Comparison of ENCODE assay signal across 14 cellular contexts in the genomic region with DNA sequence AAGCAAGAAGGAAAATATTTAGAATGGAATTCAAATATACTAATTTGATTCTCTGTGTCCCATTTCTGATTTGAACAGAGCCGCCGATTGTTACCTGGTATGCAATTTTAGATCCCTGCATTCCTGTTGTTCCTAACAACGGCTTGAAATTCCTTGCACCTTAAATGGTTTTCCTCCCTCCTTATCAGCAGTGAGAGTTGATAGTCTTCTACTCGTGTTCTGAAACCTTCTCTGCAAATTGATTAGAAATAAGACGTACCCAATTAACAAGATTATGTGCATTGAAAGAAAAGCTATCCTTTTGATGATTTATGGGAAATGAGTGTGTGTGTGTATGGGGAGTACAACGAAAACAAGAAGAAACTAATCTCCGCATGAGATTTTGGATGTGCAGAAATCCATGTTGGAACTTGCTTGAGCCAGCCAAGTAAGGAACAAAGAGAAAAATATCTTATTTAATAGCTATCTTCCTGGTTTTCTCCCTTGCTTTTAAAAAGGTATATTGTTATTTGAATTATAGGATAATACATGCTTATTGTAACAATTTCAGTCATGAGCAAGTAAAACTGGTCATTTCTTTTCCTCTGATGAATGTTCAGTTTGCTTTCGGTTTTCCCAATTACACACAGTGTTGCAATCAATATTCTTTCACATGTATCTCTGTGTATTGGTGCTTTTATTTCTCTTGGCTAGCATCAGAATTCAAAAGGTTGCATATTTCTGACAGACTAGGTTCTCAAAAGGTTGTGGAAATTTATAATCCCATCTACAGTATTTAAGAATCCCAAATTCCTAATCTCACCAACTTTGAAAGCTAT.
DNase-seq lines count a peak whose midpoint lies in the region; ATAC-seq, FAIRE-seq and TF ChIP-seq lines count a peak whose summit lies in the region.
"Had no signal": no experiment of that assay in that cellular context is flagged by ENCODE, and none has a peak within 500 bp of the region (broad histone marks: within the 10 kb centered on the region; RNA-seq: fewer than 3 reads in every experiment).

No MANE protein-coding gene starts in this region.

- no peaks in the 10 kb centered on the region for H3K27me3 Mint-ChIP-seq in Calu3 (ENCODE audit: unreplicated experiment)

- no peak overlapping the region for H4K12ac ChIP-seq in trophoblast cell (ENCODE audit: low read depth, low read length)

- FAIRE-seq in kidney (lab: Jason Lieb, UNC): no peak

- ATAC-seq in GM21367 (IDR thresholded peaks at IDR 0.05; ENCODE audit: unreplicated experiment) (no peak), HG03565 (IDR thresholded peaks at IDR 0.05; ENCODE audit: unreplicated experiment) (no peak)
- ATAC-seq: natural killer cell treated with Interleukin-12 subunit alpha and Interleukin-12 subunit beta and Interleukin-15 and Interleukin-18, amount 100 ng/mL, for 72 hours had no signal

- H2BK12ac ChIP-seq in trophoblast cell (ENCODE audit: low read length): no peak overlapping the region

- H2AFZ ChIP-seq in trophoblast cell (ENCODE audit: insufficient read depth, low read length, poor library complexity): no peak overlapping the region

- H3K79me2 ChIP-seq in trophoblast cell (ENCODE audit: control insufficient read depth, insufficient read depth, low read length, poor library complexity): peaks cover 1% of the 10 kb centered on the region

- no peak overlapping the region for H3K4me2 ChIP-seq in trophoblast cell (ENCODE audit: low read length)

- no peak overlapping the region for H3K23ac ChIP-seq in trophoblast cell (ENCODE audit: low read length)

- H3K4me1 Mint-ChIP-seq in Calu3 (ENCODE audit: low read depth, unreplicated experiment): peaks cover 53% of the 10 kb centered on the region
- H3K4me1 Mint-ChIP-seq: activated naive CD8-positive, alpha-beta T cell treated with anti-CD3 and anti-CD28 coated beads for 36 hours had no signal

- peak overlapping the region; percentile 88 for H3K27ac ChIP-seq in SJCRH30
- peak overlapping the region; percentile 90 for H3K27ac ChIP-seq in trophoblast cell (ENCODE audit: low read depth, low read length)
- no peak overlapping the region for H3K27ac ChIP-seq in effector memory CD4-positive, alpha-beta T cell (ENCODE audit: insufficient read depth, low read length, poor library complexity, severe bottlenecking)
- no peak overlapping the region for H3K27ac ChIP-seq in kidney (ENCODE audit: low read depth in 2 of 2, low read length in 2 of 2)

- H3K4me1 ChIP-seq in SJCRH30 (peaks cover 59% of the 10 kb centered on the region), trophoblast cell (ENCODE audit: control insufficient read depth in 1 of 2, insufficient read depth in 2 of 2, low read length in 2 of 2) (peaks cover 4 to 21% of the 10 kb centered on the region in 2 experiments), kidney (ENCODE audit: control insufficient read depth in 1 of 2, insufficient read depth in 1 of 2, low read depth in 1 of 2, low read length in 2 of 2) (no peaks in the 10 kb centered on the region)
- H3K4me1 ChIP-seq in effector memory CD4-positive, alpha-beta T cell (ENCODE audit: control insufficient read depth, insufficient read depth, low read length, poor library complexity, severe bottlenecking): no peaks in the 10 kb centered on the region

- H2AK5ac ChIP-seq in trophoblast cell (ENCODE audit: low read length): no peak overlapping the region

- CTCF ChIA-PET in Calu3 (lab: Charles Lee): interaction anchor here (0.5 to 1.2 kb wide), 3 partner anchors 11 to 1728 kb away, joined by 3 to 5 read pairs (median 4); no protein-coding TSS in a partner anchor

- no peaks in the 10 kb centered on the region for H3K36me3 ChIP-seq in SJCRH30
- no peaks in the 10 kb centered on the region for H3K36me3 ChIP-seq in trophoblast cell (ENCODE audit: control insufficient read depth in 1 of 2, insufficient read depth in 2 of 2, low read length in 2 of 2)
- no peaks in the 10 kb centered on the region for H3K36me3 ChIP-seq in effector memory CD4-positive, alpha-beta T cell (ENCODE audit: control insufficient read depth, insufficient read depth, low read length)
- no peaks in the 10 kb centered on the region for H3K36me3 ChIP-seq in kidney (ENCODE audit: control insufficient read depth in 1 of 2, insufficient read depth in 2 of 2, low read length in 2 of 2)
- H3K36me3 ChIP-seq: BLaER1 treated with 17β-estradiol and CSF1 and Interleukin-3, amounts not matched to agents 10 nM and 100 nM had no signal

- peaks cover 18% of the 10 kb centered on the region for H3K36me3 Mint-ChIP-seq in Calu3 (ENCODE audit: insufficient read depth, unreplicated experiment)
- H3K36me3 Mint-ChIP-seq: activated naive CD8-positive, alpha-beta T cell treated with anti-CD3 and anti-CD28 coated beads for 36 hours; natural killer cell treated with Interleukin-12 subunit alpha and Interleukin-12 subunit beta and Interleukin-15 and Interleukin-18, amount 100 ng/mL, for 72 hours had no signal

- H3K27me3 ChIP-seq in SJCRH30 (no peaks in the 10 kb centered on the region), trophoblast cell (ENCODE audit: insufficient read depth, low read length) (no peaks in the 10 kb centered on the region)
- no peaks in the 10 kb centered on the region for H3K27me3 ChIP-seq in effector memory CD4-positive, alpha-beta T cell (replicated peaks; ENCODE audit: control insufficient read depth, insufficient read depth, low read length, poor library complexity, severe bottlenecking)
- H3K27me3 ChIP-seq: BLaER1 treated with 17β-estradiol and CSF1 and Interleukin-3, amounts not matched to agents 10 nM and 100 nM had no signal

- peak overlapping the region; percentile 98 for H3K27ac Mint-ChIP-seq in Calu3 (ENCODE audit: unreplicated experiment)
- H3K27ac Mint-ChIP-seq: activated naive CD8-positive, alpha-beta T cell treated with anti-CD3 and anti-CD28 coated beads for 36 hours; natural killer cell treated with Interleukin-12 subunit alpha and Interleukin-12 subunit beta and Interleukin-15 and Interleukin-18, amount 100 ng/mL, for 72 hours; T-helper 2 cell treated with Interferon-gamma antibody and Interleukin-4, amounts not matched to agents 5 μg/mL and 100 μg/mL, for 36 hours had no signal

- H2BK5ac ChIP-seq in trophoblast cell (ENCODE audit: low read depth, low read length, poor library complexity): no peak overlapping the region

- no peak overlapping the region for H2BK120ac ChIP-seq in trophoblast cell (ENCODE audit: insufficient read depth, low read length, poor library complexity)

- peak; percentile 8 for DNase-seq in Calu3
- no peak for DNase-seq in SJCRH30
- DNase-seq in fibroblast of gingiva (ENCODE audit: low read depth): peak; percentile 5
- no peak for DNase-seq in trophoblast cell
- no peak for DNase-seq in effector memory CD4-positive, alpha-beta T cell
- DNase-seq in kidney: no peak
- DNase-seq: GF-D8, NCI-H2081 treated with DMSO at 0.1 percent for 48 hours had no signal

- peak overlapping the region; percentile 71 for H3K4me3 Mint-ChIP-seq in Calu3 (ENCODE audit: low read depth, unreplicated experiment)
- H3K4me3 Mint-ChIP-seq: activated naive CD8-positive, alpha-beta T cell treated with anti-CD3 and anti-CD28 coated beads for 36 hours; natural killer cell treated with Interleukin-12 subunit alpha and Interleukin-12 subunit beta and Interleukin-15 and Interleukin-18, amount 100 ng/mL, for 72 hours; T-helper 2 cell treated with Interferon-gamma antibody and Interleukin-4, amounts not matched to agents 5 μg/mL and 100 μg/mL, for 36 hours had no signal

- H4K8ac ChIP-seq in trophoblast cell (ENCODE audit: low read depth, low read length): no peak overlapping the region

- H3K4ac ChIP-seq in trophoblast cell (ENCODE audit: low read depth, low read length): no peak overlapping the region

- no peak overlapping the region for H3K14ac ChIP-seq in trophoblast cell (ENCODE audit: low read length)

- H3K9me3 ChIP-seq in SJCRH30 (replicated peaks) (no peaks in the 10 kb centered on the region), trophoblast cell (ENCODE audit: insufficient read depth, low read depth, low read length) (no peaks in the 10 kb centered on the region), kidney (ENCODE audit: control insufficient read depth in 1 of 2, low read length in 2 of 2) (no peaks in the 10 kb centered on the region)
- H3K9me3 ChIP-seq in effector memory CD4-positive, alpha-beta T cell (ENCODE audit: control insufficient read depth, low read length): no peaks in the 10 kb centered on the region
- H3K9me3 ChIP-seq: BLaER1 treated with 17β-estradiol and CSF1 and Interleukin-3, amounts not matched to agents 10 nM and 100 nM had no signal

- H3K9ac ChIP-seq in trophoblast cell (ENCODE audit: low read length) (no peak overlapping the region), kidney (ENCODE audit: low read length in 2 of 2) (no peak overlapping the region)
- H3K9ac ChIP-seq: BLaER1 treated with 17β-estradiol and CSF1 and Interleukin-3, amounts not matched to agents 10 nM and 100 nM had no signal

- H3K4me3 ChIP-seq in SJCRH30 (peak overlapping the region; percentile 46), trophoblast cell (ENCODE audit: low read depth, low read length) (no peak overlapping the region), kidney (ENCODE audit: low read length in 2 of 2) (no peak overlapping the region)
- H3K4me3 ChIP-seq in effector memory CD4-positive, alpha-beta T cell (ENCODE audit: insufficient read depth, low read depth, low read length, poor library complexity, severe bottlenecking): no peak overlapping the region
- H3K4me3 ChIP-seq: BLaER1 treated with 17β-estradiol and CSF1 and Interleukin-3, amounts not matched to agents 10 nM and 100 nM had no signal

- no peak overlapping the region for H4K91ac ChIP-seq in trophoblast cell (ENCODE audit: low read depth, low read length)

- WGBS in trophoblast cell (ENCODE audit: extremely low coverage, insufficient coverage, insufficient read length): no CpG with 5 or more reads among the region's 8 CpGs

- peaks cover 6% of the 10 kb centered on the region for H3K9me3 Mint-ChIP-seq in Calu3 (ENCODE audit: low read depth, unreplicated experiment)
- H3K9me3 Mint-ChIP-seq: activated naive CD8-positive, alpha-beta T cell treated with anti-CD3 and anti-CD28 coated beads for 36 hours; natural killer cell treated with Interleukin-12 subunit alpha and Interleukin-12 subunit beta and Interleukin-15 and Interleukin-18, amount 100 ng/mL, for 72 hours; T-helper 2 cell treated with Interferon-gamma antibody and Interleukin-4, amounts not matched to agents 5 μg/mL and 100 μg/mL, for 36 hours had no signal

- H3K79me1 ChIP-seq in trophoblast cell (ENCODE audit: low read length): peaks cover 19% of the 10 kb centered on the region

- H3K18ac ChIP-seq in trophoblast cell (ENCODE audit: low read length): no peak overlapping the region

- TF ChIP-seq CTCF in Calu3 (IDR thresholded peaks at IDR 0.05; ENCODE audit: unreplicated experiment) (no peak), kidney (IDR thresholded peaks at IDR 0.05; ENCODE audit: borderline replicate concordance, extremely low read depth, insufficient read depth) (no peak)

- intact Hi-C loops in Calu3 (cut with micrococcal nuclease; ENCODE audit: unreplicated experiment): loop anchor here (2.0 to 10.0 kb wide), 6 partner anchors 85 to 769 kb away; a partner anchor contains a TSS
- intact Hi-C loops in kidney (cut with DNase I): no loop called here

- BruUV-seq in Calu3 (replicated peaks; lab: Mats Ljungman, UMichigan): no TSS peak

Comparison
In these comparisons a context has a peak if more than half of its experiments do, and no peak if none do; other contexts are left out.
1. DNase-seq: peak in Calu3 (single experiment) and fibroblast of gingiva (single experiment); none in SJCRH30 (0 of 2), trophoblast cell (0 of 2), effector memory CD4-positive, alpha-beta T cell (0 of 3) and kidney (single experiment).
2. H3K27ac ChIP-seq: peak in SJCRH30 (single experiment) and trophoblast cell (single experiment); none in effector memory CD4-positive, alpha-beta T cell (single experiment) and kidney (0 of 2).